8 cellular contexts compared by ENCODE assay signal in genomic region chr11:73982990-73983763, GRCh38. TPM values are rescaled to one million over a fixed set of nuclear protein-coding genes. Genes with fewer than 3 reads are reported as not detected.
DNase-seq lines count a peak whose midpoint lies in the region; TF ChIP-seq lines count a peak whose summit lies in the region.

No MANE protein-coding gene starts in this region.

- H3K9me3 Mint-ChIP-seq in activated naive CD4-positive, alpha-beta T cell treated with anti-CD3 and anti-CD28 coated beads, Interleukin-2, amount 10 ng/mL, durations not matched to agents 7 days and 5 days = no peaks in the 10 kb centered on the region

- H3K4me1 ChIP-seq in suprapubic skin = peaks cover 38% of the 10 kb centered on the region

- no peak for TF ChIP-seq CTCF in HFF-Myc (IDR thresholded peaks at IDR 0.05; ENCODE audit: low read depth, low read length, missing control alignments)
- TF ChIP-seq CTCF in suprapubic skin (IDR thresholded peaks at IDR 0.05) = no peak

- peak; percentile 67 for DNase-seq in GM04504 (ENCODE audit: low read depth)
- peak; percentile 64 for DNase-seq in HFF-Myc (ENCODE audit: extremely low read depth, low read depth)
- DNase-seq in NAMALWA (ENCODE audit: low spot score) = peak; percentile 98
- DNase-seq in SK-MEL-5 (ENCODE audit: low read depth, low spot score) = peak; percentile 90
- DNase-seq in activated naive CD4-positive, alpha-beta T cell treated with anti-CD3 and anti-CD28 coated beads, Interleukin-2, amount 10 ng/mL, durations not matched to agents 7 days and 5 days = peak; percentile 97
- DNase-seq in glomerular visceral epithelial cell (ENCODE audit: extremely low spot score) = peak; percentile 91
- DNase-seq in occipital lobe (lab: John Stamatoyannopoulos, UW) = peak; percentile 91
- DNase-seq in suprapubic skin (ENCODE audit: low spot score in 2 of 2) = peak; percentile 95 to 96

- H3K27ac Mint-ChIP-seq in activated naive CD4-positive, alpha-beta T cell treated with anti-CD3 and anti-CD28 coated beads, Interleukin-2, amount 10 ng/mL, durations not matched to agents 7 days and 5 days = peak overlapping the region; percentile 97

- no peak for TF ChIP-seq EP300 in suprapubic skin (IDR thresholded peaks at IDR 0.05)

- in situ Hi-C loops in SK-MEL-5 (cut with HindIII; ENCODE audit: low pct_unique_long_range_greater_than_20kb, low sequenced_read_pairs) = no loop called here

- peak overlapping the region; percentile 59 for H3K4me3 ChIP-seq in HFF-Myc (replicated peaks; ENCODE audit: low read depth, low read length)
- H3K4me3 ChIP-seq in suprapubic skin = peak overlapping the region; percentile 58

- no peaks in the 10 kb centered on the region for H3K36me3 ChIP-seq in suprapubic skin

- no peaks in the 10 kb centered on the region for H3K27me3 Mint-ChIP-seq in activated naive CD4-positive, alpha-beta T cell treated with anti-CD3 and anti-CD28 coated beads, Interleukin-2, amount 10 ng/mL, durations not matched to agents 7 days and 5 days

- peak overlapping the region; percentile 93 for H3K4me3 Mint-ChIP-seq in activated naive CD4-positive, alpha-beta T cell treated with anti-CD3 and anti-CD28 coated beads, Interleukin-2, amount 10 ng/mL, durations not matched to agents 7 days and 5 days

- peak; percentile 46 to 55 for TF ChIP-seq POLR2A in suprapubic skin (IDR thresholded peaks at IDR 0.05)

- no peaks in the 10 kb centered on the region for H3K27me3 ChIP-seq in suprapubic skin

- CTCF ChIA-PET in activated naive CD4-positive, alpha-beta T cell treated with anti-CD3 and anti-CD28 coated beads, Interleukin-2, amount 10 ng/mL, durations not matched to agents 7 days and 5 days (lab: Charles Lee) = interaction anchor here (0.8 to 1.6 kb wide), 6 partner anchors 10 to 22 kb away, joined by 3 to 5 read pairs (median 3); no protein-coding TSS in a partner anchor

- 3% methylated on average over 26 of the region's 59 CpGs for WGBS in suprapubic skin

- H3K9me3 ChIP-seq in suprapubic skin = no peaks in the 10 kb centered on the region

- peak overlapping the region; percentile 79 for H3K27ac ChIP-seq in suprapubic skin

- H3K4me1 Mint-ChIP-seq in activated naive CD4-positive, alpha-beta T cell treated with anti-CD3 and anti-CD28 coated beads, Interleukin-2, amount 10 ng/mL, durations not matched to agents 7 days and 5 days = peaks cover 46% of the 10 kb centered on the region

- peaks cover 46% of the 10 kb centered on the region for H3K36me3 Mint-ChIP-seq in activated naive CD4-positive, alpha-beta T cell treated with anti-CD3 and anti-CD28 coated beads, Interleukin-2, amount 10 ng/mL, durations not matched to agents 7 days and 5 days

RNA-seq across cellular contexts. Expression of gene UCP2, which starts 0.5 kb away (rescaled TPM):
- 0.63 and 2.4 TPM in 2 replicates for total RNA-seq in SK-MEL-5 (2014; rRNA removed; shearing (Covaris generic))
- 2.6 and 2.7 TPM in 2 replicates for polyA plus RNA-seq in SK-MEL-5 (2015; cell fraction: cytosol; rRNA removed)
- 0.72 and 2.2 TPM in 2 replicates for polyA plus RNA-seq in SK-MEL-5 (2015; cell fraction: nucleus; rRNA removed)
- 5.0 TPM for total RNA-seq in occipital lobe
- total RNA-seq in suprapubic skin = 10 to 100 TPM in 2 of 4 donors, 1 to 10 TPM in 2; 9.8 to 27.3 (median 12.9) TPM

RNA-seq across cellular contexts. Expression of gene UCP3, which starts 25.7 kb away (rescaled TPM):
- total RNA-seq in SK-MEL-5 (2014; rRNA removed; shearing (Covaris generic)) = 0.29 TPM in 1 of 2 replicates, not detected in the other
- polyA plus RNA-seq in SK-MEL-5 (2015; cell fraction: cytosol; rRNA removed) = 0.42 and 3.5 TPM in 2 replicates
- polyA plus RNA-seq in SK-MEL-5 (2015; cell fraction: nucleus; rRNA removed) = 5.5 and 6.7 TPM in 2 replicates
- total RNA-seq in occipital lobe (0.62 TPM), suprapubic skin (1 to 10 TPM; 2.3 to 6.6 (median 3.9) TPM)

RNA-seq across cellular contexts. Expression of gene DNAJB13, which starts 32.4 kb away (rescaled TPM):
- total RNA-seq in SK-MEL-5 (2014; rRNA removed; shearing (Covaris generic)) = 0.40 TPM in 1 of 2 replicates, not detected in the other
- not detected in 2 replicates for polyA plus RNA-seq in SK-MEL-5 (2015; cell fraction: cytosol; rRNA removed)
- polyA plus RNA-seq in SK-MEL-5 (2015; cell fraction: nucleus; rRNA removed) = 0.83 TPM in 1 of 2 replicates, not detected in the other
- total RNA-seq in occipital lobe (0.47 TPM), suprapubic skin (not detected)

Comparison
In these comparisons a context has a peak if more than half of its experiments do, and no peak if none do; other contexts are left out.
1. Peak in every context shown above with its lines: DNase-seq, H3K4me3 ChIP-seq and H3K27ac ChIP-seq.